ENCODE assay signal across 1 cellular context in the genomic region with DNA sequence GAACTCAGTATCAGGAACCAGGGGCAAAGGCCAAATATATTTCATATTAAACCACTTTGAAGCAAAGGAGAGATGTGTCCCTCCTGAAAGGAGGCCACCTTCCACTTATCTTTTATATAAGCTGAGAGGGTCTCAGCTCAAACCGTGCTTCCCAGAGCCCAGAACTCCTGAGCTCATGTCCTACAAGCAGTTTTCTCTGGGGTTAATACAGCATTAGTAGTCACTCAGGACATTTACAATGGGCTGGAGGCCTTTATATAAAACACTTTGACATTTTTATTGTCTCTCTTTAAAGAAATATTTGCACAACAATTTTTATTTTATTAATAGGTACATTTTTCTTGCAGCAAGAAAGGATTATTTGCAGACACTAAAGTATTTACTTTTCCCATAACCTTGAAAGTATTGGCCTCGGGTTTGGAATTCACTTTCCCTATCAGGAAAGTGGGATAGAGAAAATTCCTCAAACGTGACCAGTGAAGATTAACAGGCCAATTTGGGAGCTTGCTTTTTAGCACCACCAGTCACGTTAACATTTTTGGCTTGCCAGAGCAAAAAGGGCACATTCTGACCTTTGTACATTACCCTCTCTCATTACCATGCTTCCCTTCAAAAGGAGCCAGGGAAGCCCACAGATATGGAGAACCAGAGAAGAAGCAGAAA.
TF ChIP-seq lines count a peak whose summit lies in the region.

No MANE protein-coding gene starts in this region.

TF ChIP-seq in HepG2, 621 proteins besides CTCF, POLR2A, EP300 and RAD21 (continued from another document and continues in another):
- TF ChIP-seq ETS1 (CRISPR knock-in tag; IDR thresholded peaks at IDR 0.05) (no peak), ZNF564 (CRISPR knock-in tag; IDR thresholded peaks at IDR 0.05) (no peak), TOE1 (CRISPR knock-in tag; IDR thresholded peaks at IDR 0.05) (no peak), ZNF879 (CRISPR knock-in tag; IDR thresholded peaks at IDR 0.05) (no peak), AGO1 (IDR thresholded peaks at IDR 0.05; ENCODE audit: low read depth, low read length, poor library complexity, severe bottlenecking) (no peak), ZNF3 (CRISPR knock-in tag; IDR thresholded peaks at IDR 0.05) (no peak), ZNF652 (CRISPR knock-in tag; IDR thresholded peaks at IDR 0.05; ENCODE audit: borderline replicate concordance, low read depth) (no peak), THRA (CRISPR knock-in tag; IDR thresholded peaks at IDR 0.05; ENCODE audit: borderline replicate concordance) (peak; percentile 53; the same call in 1 of the 2 replicates), SYNCRIP (IDR thresholded peaks at IDR 0.05; ENCODE audit: insufficient read depth, low read depth, low read length) (no peak), ZSCAN22 (CRISPR knock-in tag; IDR thresholded peaks at IDR 0.05) (no peak), ZBTB39 (CRISPR knock-in tag; IDR thresholded peaks at IDR 0.05) (peak; percentile 66; the same call in 1 of the 2 replicates), ZNF549 (CRISPR knock-in tag; IDR thresholded peaks at IDR 0.05) (no peak), ZNF776 (CRISPR knock-in tag; IDR thresholded peaks at IDR 0.05) (no peak), TEAD3 (CRISPR knock-in tag; optimal IDR thresholded peaks at IDR 0.05; ENCODE audit: borderline replicate concordance) (peak; percentile 67), STAT5B (CRISPR knock-in tag; IDR thresholded peaks at IDR 0.05) (no peak), NFE2 (CRISPR knock-in tag; IDR thresholded peaks at IDR 0.05) (no peak), ZNF530 (CRISPR knock-in tag; IDR thresholded peaks at IDR 0.05; ENCODE audit: low read depth) (no peak), SAFB2 (CRISPR knock-in tag; IDR thresholded peaks at IDR 0.05; ENCODE audit: borderline replicate concordance, low read depth) (no peak), KDM5A (IDR thresholded peaks at IDR 0.05; ENCODE audit: borderline replicate concordance, low read length) (no peak), CBX1 (IDR thresholded peaks at IDR 0.05; ENCODE audit: low read depth) (no peak), ZNF446 (CRISPR knock-in tag; IDR thresholded peaks at IDR 0.05) (no peak), NCOA1 (CRISPR knock-in tag; IDR thresholded peaks at IDR 0.05) (no peak), ZNF589 (CRISPR knock-in tag; conservative IDR thresholded peaks at IDR 0.05) (no peak), MZF1 (CRISPR knock-in tag; IDR thresholded peaks at IDR 0.05; ENCODE audit: borderline replicate concordance) (no peak), SNRNP70 (IDR thresholded peaks at IDR 0.05; ENCODE audit: low read depth, low read length) (no peak), NFE2L1 (CRISPR knock-in tag; IDR thresholded peaks at IDR 0.05; ENCODE audit: borderline replicate concordance) (no peak), SATB2 (CRISPR knock-in tag; IDR thresholded peaks at IDR 0.05) (no peak), SIN3A (IDR thresholded peaks at IDR 0.05; ENCODE audit: borderline replicate concordance, low read depth, low read length) (no peak), ZNF713 (CRISPR knock-in tag; IDR thresholded peaks at IDR 0.05) (no peak), FOSL1 (CRISPR knock-in tag; IDR thresholded peaks at IDR 0.05; ENCODE audit: borderline replicate concordance) (no peak), SALL1 (CRISPR knock-in tag; IDR thresholded peaks at IDR 0.05) (peak; percentile 47; the same call in 1 of the 2 replicates), ZNF761 (CRISPR knock-in tag; conservative IDR thresholded peaks at IDR 0.05) (no peak), ZKSCAN8 (CRISPR knock-in tag; IDR thresholded peaks at IDR 0.05; ENCODE audit: borderline replicate concordance) (no peak), ZNF251 (CRISPR knock-in tag; IDR thresholded peaks at IDR 0.05) (no peak), ZSCAN21 (CRISPR knock-in tag; IDR thresholded peaks at IDR 0.05; ENCODE audit: borderline replicate concordance) (no peak), NFYC (CRISPR knock-in tag; IDR thresholded peaks at IDR 0.05) (no peak)
- TF ChIP-seq, protein P1, sequence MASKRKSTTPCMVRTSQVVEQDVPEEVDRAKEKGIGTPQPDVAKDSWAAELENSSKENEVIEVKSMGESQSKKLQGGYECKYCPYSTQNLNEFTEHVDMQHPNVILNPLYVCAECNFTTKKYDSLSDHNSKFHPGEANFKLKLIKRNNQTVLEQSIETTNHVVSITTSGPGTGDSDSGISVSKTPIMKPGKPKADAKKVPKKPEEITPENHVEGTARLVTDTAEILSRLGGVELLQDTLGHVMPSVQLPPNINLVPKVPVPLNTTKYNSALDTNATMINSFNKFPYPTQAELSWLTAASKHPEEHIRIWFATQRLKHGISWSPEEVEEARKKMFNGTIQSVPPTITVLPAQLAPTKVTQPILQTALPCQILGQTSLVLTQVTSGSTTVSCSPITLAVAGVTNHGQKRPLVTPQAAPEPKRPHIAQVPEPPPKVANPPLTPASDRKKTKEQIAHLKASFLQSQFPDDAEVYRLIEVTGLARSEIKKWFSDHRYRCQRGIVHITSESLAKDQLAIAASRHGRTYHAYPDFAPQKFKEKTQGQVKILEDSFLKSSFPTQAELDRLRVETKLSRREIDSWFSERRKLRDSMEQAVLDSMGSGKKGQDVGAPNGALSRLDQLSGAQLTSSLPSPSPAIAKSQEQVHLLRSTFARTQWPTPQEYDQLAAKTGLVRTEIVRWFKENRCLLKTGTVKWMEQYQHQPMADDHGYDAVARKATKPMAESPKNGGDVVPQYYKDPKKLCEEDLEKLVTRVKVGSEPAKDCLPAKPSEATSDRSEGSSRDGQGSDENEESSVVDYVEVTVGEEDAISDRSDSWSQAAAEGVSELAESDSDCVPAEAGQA (IDR thresholded peaks at IDR 0.05; ENCODE audit: low read depth): no peak
- TF ChIP-seq, protein P1 (CRISPR knock-in tag; IDR thresholded peaks at IDR 0.05; ENCODE audit: borderline replicate concordance): no peak
- TF ChIP-seq, protein P2, sequence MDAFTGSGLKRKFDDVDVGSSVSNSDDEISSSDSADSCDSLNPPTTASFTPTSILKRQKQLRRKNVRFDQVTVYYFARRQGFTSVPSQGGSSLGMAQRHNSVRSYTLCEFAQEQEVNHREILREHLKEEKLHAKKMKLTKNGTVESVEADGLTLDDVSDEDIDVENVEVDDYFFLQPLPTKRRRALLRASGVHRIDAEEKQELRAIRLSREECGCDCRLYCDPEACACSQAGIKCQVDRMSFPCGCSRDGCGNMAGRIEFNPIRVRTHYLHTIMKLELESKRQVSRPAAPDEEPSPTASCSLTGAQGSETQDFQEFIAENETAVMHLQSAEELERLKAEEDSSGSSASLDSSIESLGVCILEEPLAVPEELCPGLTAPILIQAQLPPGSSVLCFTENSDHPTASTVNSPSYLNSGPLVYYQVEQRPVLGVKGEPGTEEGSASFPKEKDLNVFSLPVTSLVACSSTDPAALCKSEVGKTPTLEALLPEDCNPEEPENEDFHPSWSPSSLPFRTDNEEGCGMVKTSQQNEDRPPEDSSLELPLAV (CRISPR knock-in tag; conservative IDR thresholded peaks at IDR 0.05; ENCODE audit: low read depth): no peak
- TF ChIP-seq, protein P3, sequence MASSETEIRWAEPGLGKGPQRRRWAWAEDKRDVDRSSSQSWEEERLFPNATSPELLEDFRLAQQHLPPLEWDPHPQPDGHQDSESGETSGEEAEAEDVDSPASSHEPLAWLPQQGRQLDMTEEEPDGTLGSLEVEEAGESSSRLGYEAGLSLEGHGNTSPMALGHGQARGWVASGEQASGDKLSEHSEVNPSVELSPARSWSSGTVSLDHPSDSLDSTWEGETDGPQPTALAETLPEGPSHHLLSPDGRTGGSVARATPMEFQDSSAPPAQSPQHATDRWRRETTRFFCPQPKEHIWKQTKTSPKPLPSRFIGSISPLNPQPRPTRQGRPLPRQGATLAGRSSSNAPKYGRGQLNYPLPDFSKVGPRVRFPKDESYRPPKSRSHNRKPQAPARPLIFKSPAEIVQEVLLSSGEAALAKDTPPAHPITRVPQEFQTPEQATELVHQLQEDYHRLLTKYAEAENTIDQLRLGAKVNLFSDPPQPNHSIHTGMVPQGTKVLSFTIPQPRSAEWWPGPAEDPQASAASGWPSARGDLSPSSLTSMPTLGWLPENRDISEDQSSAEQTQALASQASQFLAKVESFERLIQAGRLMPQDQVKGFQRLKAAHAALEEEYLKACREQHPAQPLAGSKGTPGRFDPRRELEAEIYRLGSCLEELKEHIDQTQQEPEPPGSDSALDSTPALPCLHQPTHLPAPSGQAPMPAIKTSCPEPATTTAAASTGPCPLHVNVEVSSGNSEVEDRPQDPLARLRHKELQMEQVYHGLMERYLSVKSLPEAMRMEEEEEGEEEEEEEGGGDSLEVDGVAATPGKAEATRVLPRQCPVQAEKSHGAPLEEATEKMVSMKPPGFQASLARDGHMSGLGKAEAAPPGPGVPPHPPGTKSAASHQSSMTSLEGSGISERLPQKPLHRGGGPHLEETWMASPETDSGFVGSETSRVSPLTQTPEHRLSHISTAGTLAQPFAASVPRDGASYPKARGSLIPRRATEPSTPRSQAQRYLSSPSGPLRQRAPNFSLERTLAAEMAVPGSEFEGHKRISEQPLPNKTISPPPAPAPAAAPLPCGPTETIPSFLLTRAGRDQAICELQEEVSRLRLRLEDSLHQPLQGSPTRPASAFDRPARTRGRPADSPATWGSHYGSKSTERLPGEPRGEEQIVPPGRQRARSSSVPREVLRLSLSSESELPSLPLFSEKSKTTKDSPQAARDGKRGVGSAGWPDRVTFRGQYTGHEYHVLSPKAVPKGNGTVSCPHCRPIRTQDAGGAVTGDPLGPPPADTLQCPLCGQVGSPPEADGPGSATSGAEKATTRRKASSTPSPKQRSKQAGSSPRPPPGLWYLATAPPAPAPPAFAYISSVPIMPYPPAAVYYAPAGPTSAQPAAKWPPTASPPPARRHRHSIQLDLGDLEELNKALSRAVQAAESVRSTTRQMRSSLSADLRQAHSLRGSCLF (CRISPR knock-in tag; IDR thresholded peaks at IDR 0.05; ENCODE audit: borderline replicate concordance): no peak
- TF ChIP-seq, protein P4, sequence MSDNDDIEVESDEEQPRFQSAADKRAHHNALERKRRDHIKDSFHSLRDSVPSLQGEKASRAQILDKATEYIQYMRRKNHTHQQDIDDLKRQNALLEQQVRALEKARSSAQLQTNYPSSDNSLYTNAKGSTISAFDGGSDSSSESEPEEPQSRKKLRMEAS (IDR thresholded peaks at IDR 0.05): no peak
- TF ChIP-seq, protein P5, sequence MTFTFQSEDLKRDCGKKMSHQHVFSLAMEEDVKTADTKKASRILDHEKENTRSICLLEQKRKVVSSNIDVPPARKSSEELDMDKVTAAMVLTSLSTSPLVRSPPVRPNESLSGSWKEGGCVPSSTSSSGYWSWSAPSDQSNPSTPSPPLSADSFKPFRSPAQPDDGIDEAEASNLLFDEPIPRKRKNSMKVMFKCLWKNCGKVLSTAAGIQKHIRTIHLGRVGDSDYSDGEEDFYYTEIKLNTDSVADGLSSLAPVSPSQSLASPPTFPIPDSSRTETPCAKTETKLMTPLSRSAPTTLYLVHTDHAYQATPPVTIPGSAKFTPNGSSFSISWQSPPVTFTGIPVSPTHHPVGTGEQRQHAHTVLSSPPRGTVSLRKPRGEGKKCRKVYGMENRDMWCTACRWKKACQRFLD (CRISPR knock-in tag; IDR thresholded peaks at IDR 0.05; ENCODE audit: borderline replicate concordance): no peak
